In the genomic region with DNA sequence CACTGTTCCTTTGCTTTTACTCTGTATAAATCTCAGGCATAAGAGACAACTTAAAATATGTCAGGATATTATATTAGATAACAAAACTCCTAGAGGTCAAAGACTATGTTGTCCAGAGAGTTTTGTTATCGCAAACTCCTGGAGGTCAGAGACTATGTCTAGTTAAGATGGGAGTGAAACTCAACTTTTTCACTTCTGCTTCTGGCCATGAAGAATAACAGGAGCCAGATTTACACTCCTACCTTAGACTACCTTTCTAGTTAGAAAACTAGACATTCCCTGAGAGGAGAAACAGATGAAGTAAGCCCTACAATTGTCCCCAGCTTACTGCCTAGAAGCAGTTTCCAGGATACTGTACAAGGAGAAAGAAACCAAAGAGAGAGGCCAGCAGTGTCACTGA, we compare ENCODE assay signal across 14 cellular contexts.
DNase-seq lines count a peak whose midpoint lies in the region; ATAC-seq and TF ChIP-seq lines count a peak whose summit lies in the region.
"Had no signal": no experiment of that assay in that cellular context is flagged by ENCODE, and none has a peak within 500 bp of the region (broad histone marks: within the 10 kb centered on the region; RNA-seq: fewer than 3 reads in every experiment).

No MANE protein-coding gene starts in this region.

- H2BK12ac ChIP-seq in H9 (ENCODE audit: insufficient read length, low read depth, low read length): no peak overlapping the region

- H3K23ac ChIP-seq in H9 (ENCODE audit: insufficient read length, low read depth, low read length): no peak overlapping the region

- no peak overlapping the region for H3K27ac Mint-ChIP-seq in activated naive CD8-positive, alpha-beta T cell treated with anti-CD3 and anti-CD28 coated beads, Interleukin-2, amount 50 U/mL, for 24 hours
- H3K27ac Mint-ChIP-seq in H9 (no peak overlapping the region; a peak in 1 of 7 replicates), T-helper 17 cell (no peak overlapping the region)
- H3K27ac Mint-ChIP-seq: activated CD4-positive, alpha-beta memory T cell treated with anti-CD3 and anti-CD28 coated beads for 36 hours; activated naive CD8-positive, alpha-beta T cell treated with anti-CD3 and anti-CD28 coated beads for 36 hours had no signal

- H2BK5ac ChIP-seq in H9 (ENCODE audit: insufficient read length, low read length): no peak overlapping the region

- H3K9ac ChIP-seq in MM.1S (ENCODE audit: low read length) (no peak overlapping the region), H9 (ENCODE audit: extremely low read depth, insufficient read length, low read length) (no peak overlapping the region)

- H3K23me2 ChIP-seq in H9 (ENCODE audit: insufficient read length, low read depth, low read length, poor library complexity, severe bottlenecking): no peaks in the 10 kb centered on the region

- peaks cover 2% of the 10 kb centered on the region for H3K36me3 Mint-ChIP-seq in activated naive CD8-positive, alpha-beta T cell treated with anti-CD3 and anti-CD28 coated beads, Interleukin-2, amount 50 U/mL, for 24 hours (ENCODE audit: low read depth)
- no peaks in the 10 kb centered on the region for H3K36me3 Mint-ChIP-seq in H9 (ENCODE audit: insufficient read depth in 1 of 3, low read depth in 3 of 3)
- H3K36me3 Mint-ChIP-seq in T-helper 17 cell (ENCODE audit: low read depth): no peaks in the 10 kb centered on the region
- H3K36me3 Mint-ChIP-seq: activated CD4-positive, alpha-beta memory T cell treated with anti-CD3 and anti-CD28 coated beads for 36 hours had no signal

- no peaks in the 10 kb centered on the region for H3K79me2 ChIP-seq in MM.1S (ENCODE audit: low read length)
- H3K79me2 ChIP-seq in H9 (ENCODE audit: insufficient read depth, low read length): no peaks in the 10 kb centered on the region

- H3K27me3 Mint-ChIP-seq in activated naive CD8-positive, alpha-beta T cell treated with anti-CD3 and anti-CD28 coated beads, Interleukin-2, amount 50 U/mL, for 24 hours: no peaks in the 10 kb centered on the region
- H3K27me3 Mint-ChIP-seq in H9 (ENCODE audit: low read depth) (no peaks in the 10 kb centered on the region), T-helper 17 cell (no peaks in the 10 kb centered on the region)
- H3K27me3 Mint-ChIP-seq: activated naive CD8-positive, alpha-beta T cell treated with anti-CD3 and anti-CD28 coated beads for 36 hours had no signal

- H4K8ac ChIP-seq in H9 (replicated peaks; ENCODE audit: insufficient read length, low read depth, low read length): no peak overlapping the region

- no peaks in the 10 kb centered on the region for H3K9me2 ChIP-seq in MM.1S (replicated peaks; ENCODE audit: insufficient read depth, low read length)

- no peak overlapping the region for H3T11ph ChIP-seq in H9 (ENCODE audit: low read length)

- H3K4me1 ChIP-seq in MM.1S (ENCODE audit: low read length) (peaks cover 25% of the 10 kb centered on the region), H9 (ENCODE audit: insufficient read depth, low read length) (no peaks in the 10 kb centered on the region), right lobe of liver (no peaks in the 10 kb centered on the region)

- H2BK20ac ChIP-seq in H9 (ENCODE audit: low read depth, low read length, poor library complexity, severe bottlenecking): no peak overlapping the region

- no peaks in the 10 kb centered on the region for H3K27me3 ChIP-seq in MM.1S (replicated peaks; ENCODE audit: insufficient read depth, low read length)
- H3K27me3 ChIP-seq in H9 (ENCODE audit: insufficient read depth, low read length): no peaks in the 10 kb centered on the region
- no peaks in the 10 kb centered on the region for H3K27me3 ChIP-seq in right lobe of liver

- H2AK5ac ChIP-seq in H9 (ENCODE audit: insufficient read length, low read length): no peak overlapping the region

- H4K91ac ChIP-seq in H9 (ENCODE audit: insufficient read length, low read depth, low read length): no peak overlapping the region

- peaks cover 4% of the 10 kb centered on the region for H3K4me1 Mint-ChIP-seq in activated naive CD8-positive, alpha-beta T cell treated with anti-CD3 and anti-CD28 coated beads, Interleukin-2, amount 50 U/mL, for 24 hours
- H3K4me1 Mint-ChIP-seq in H9 (peaks cover 4 to 17% of the 10 kb centered on the region in 2 experiments), T-helper 17 cell (no peaks in the 10 kb centered on the region)
- H3K4me1 Mint-ChIP-seq: activated naive CD8-positive, alpha-beta T cell treated with anti-CD3 and anti-CD28 coated beads for 36 hours had no signal

- H3K27ac ChIP-seq in MM.1S (ENCODE audit: low read length) (peak overlapping the region; percentile 10; the same call in 1 of the 2 replicates), H9 (ENCODE audit: insufficient read length, low read depth, low read length) (no peak overlapping the region), right lobe of liver (no peak overlapping the region)
- H3K27ac ChIP-seq: C4-2B had no signal

- no peak overlapping the region for H3K4me3 ChIP-seq in MM.1S (ENCODE audit: low read length)
- H3K4me3 ChIP-seq in right lobe of liver: no peak overlapping the region

- ATAC-seq in GM18867 (IDR thresholded peaks at IDR 0.05; ENCODE audit: unreplicated experiment) (peak; percentile 86), GM21447 (IDR thresholded peaks at IDR 0.05; ENCODE audit: unreplicated experiment) (peak; percentile 83), HG03025 (IDR thresholded peaks at IDR 0.05; ENCODE audit: low FRiP score, unreplicated experiment) (peak; percentile 80), right lobe of liver (no peak), T-helper 17 cell (no peak)
- ATAC-seq in activated naive CD8-positive, alpha-beta T cell treated with anti-CD3 and anti-CD28 coated beads, Interleukin-2, amount 50 U/mL, for 24 hours: no peak

- no peak for TF ChIP-seq CTCF in MM.1S (IDR thresholded peaks at IDR 0.05; ENCODE audit: low read length)
- no peak for TF ChIP-seq CTCF in H9 (conservative IDR thresholded peaks at IDR 0.05)
- TF ChIP-seq CTCF in right lobe of liver (IDR thresholded peaks at IDR 0.05): no peak

- H3K56ac ChIP-seq in H9 (ENCODE audit: insufficient read length, low read depth, low read length): no peak overlapping the region

- no peaks in the 10 kb centered on the region for H3K9me3 Mint-ChIP-seq in activated naive CD8-positive, alpha-beta T cell treated with anti-CD3 and anti-CD28 coated beads, Interleukin-2, amount 50 U/mL, for 24 hours
- H3K9me3 Mint-ChIP-seq in H9: no peaks in the 10 kb centered on the region

- peaks cover 6% of the 10 kb centered on the region; the same call in 1 of the 2 replicates for H3F3A ChIP-seq in MM.1S (ENCODE audit: insufficient read depth, low read length)

- WGBS in H9 (ENCODE audit: extremely low coverage, insufficient read length, low lambda C conversion rate): no CpG with 5 or more reads among the region's 1 CpG
- 86% methylated on average over 1 of the region's 1 CpG for WGBS in right lobe of liver (ENCODE audit: insufficient coverage, low coverage, low lambda C conversion rate, missing lambda C conversion rate)

- H3K18ac ChIP-seq in H9 (ENCODE audit: insufficient read length, low read depth, low read length): no peak overlapping the region

- no peak overlapping the region for H3K14ac ChIP-seq in H9 (ENCODE audit: insufficient read depth, low read length)

- H4K5ac ChIP-seq in H9 (ENCODE audit: insufficient read length, low read depth, low read length): no peak overlapping the region

- H3K36me3 ChIP-seq in MM.1S (replicated peaks; ENCODE audit: insufficient read depth, low read length) (no peaks in the 10 kb centered on the region), right lobe of liver (no peaks in the 10 kb centered on the region)

- intact Hi-C loops in right lobe of liver (cut with DNase I): no loop called here

- H3K4ac ChIP-seq in H9 (ENCODE audit: low read depth, low read length): no peak overlapping the region

- no peak overlapping the region for H3K4me3 Mint-ChIP-seq in activated naive CD8-positive, alpha-beta T cell treated with anti-CD3 and anti-CD28 coated beads, Interleukin-2, amount 50 U/mL, for 24 hours
- no peak overlapping the region for H3K4me3 Mint-ChIP-seq in H9
- no peak overlapping the region for H3K4me3 Mint-ChIP-seq in T-helper 17 cell
- H3K4me3 Mint-ChIP-seq: activated CD4-positive, alpha-beta memory T cell treated with anti-CD3 and anti-CD28 coated beads for 36 hours; activated naive CD8-positive, alpha-beta T cell treated with anti-CD3 and anti-CD28 coated beads for 36 hours had no signal

- no peak overlapping the region for H2BK120ac ChIP-seq in H9 (ENCODE audit: low read depth, low read length, poor library complexity, severe bottlenecking)

- H3K9me3 ChIP-seq in MM.1S (replicated peaks; ENCODE audit: insufficient read depth, low read length) (no peaks in the 10 kb centered on the region), H9 (ENCODE audit: control insufficient read depth, low read depth, low read length) (no peaks in the 10 kb centered on the region), right lobe of liver (no peaks in the 10 kb centered on the region), T-helper 17 cell (ENCODE audit: control insufficient read depth, low read length, poor library complexity, severe bottlenecking) (no peaks in the 10 kb centered on the region)

- TF ChIP-seq POLR2A in right lobe of liver (IDR thresholded peaks at IDR 0.05): no peak

- H4K20me1 ChIP-seq in MM.1S (ENCODE audit: insufficient read depth, low read length): no peaks in the 10 kb centered on the region
- H4K20me1 ChIP-seq in H9 (ENCODE audit: control insufficient read depth, insufficient read depth, insufficient read length): no peaks in the 10 kb centered on the region

- H2BK15ac ChIP-seq in H9 (ENCODE audit: low read depth, low read length): no peak overlapping the region

- H2AFZ ChIP-seq in MM.1S (ENCODE audit: low read length): no peak overlapping the region
- H2AFZ ChIP-seq in H9 (ENCODE audit: low read length): no peak overlapping the region

- no peaks in the 10 kb centered on the region for H3K79me1 ChIP-seq in H9 (ENCODE audit: insufficient read depth, low read depth, low read length, poor library complexity, severe bottlenecking)

- H3K4me2 ChIP-seq in MM.1S (ENCODE audit: low read depth, low read length): peak overlapping the region; percentile 29
- H3K4me2 ChIP-seq in H9 (ENCODE audit: insufficient read depth, insufficient read length, low read length): no peak overlapping the region

- DNase-seq in MM.1S: peak; percentile 34
- DNase-seq in activated naive CD8-positive, alpha-beta T cell treated with anti-CD3 and anti-CD28 coated beads, Interleukin-2, amount 50 U/mL, for 24 hours: no peak
- DNase-seq in H9: no peak
- DNase-seq in right lobe of liver: no peak
- DNase-seq in T-helper 17 cell: no peak
- DNase-seq: activated CD4-positive, alpha-beta memory T cell treated with anti-CD3 and anti-CD28 coated beads for 36 hours; activated naive CD8-positive, alpha-beta T cell treated with anti-CD3 and anti-CD28 coated beads for 36 hours; NCI-H1105 treated with DMSO at 0.1 percent for 48 hours; NK-92 treated with Interleukin-12 subunit alpha and Interleukin-12 subunit beta, amount 100 ng/mL, for 24 hours; SW 1271 had no signal

Comparison
In these comparisons a context has a peak if more than half of its experiments do, and no peak if none do; other contexts are left out.
1. ATAC-seq: peak in GM18867 (single experiment), GM21447 (single experiment) and HG03025 (single experiment); none in activated naive CD8-positive, alpha-beta T cell treated with anti-CD3 and anti-CD28 coated beads, Interleukin-2, amount 50 U/mL, for 24 hours (single experiment), right lobe of liver (0 of 4) and T-helper 17 cell (single experiment).